Comparison of ENCODE assay signal across 15 cellular contexts in the genomic region with DNA sequence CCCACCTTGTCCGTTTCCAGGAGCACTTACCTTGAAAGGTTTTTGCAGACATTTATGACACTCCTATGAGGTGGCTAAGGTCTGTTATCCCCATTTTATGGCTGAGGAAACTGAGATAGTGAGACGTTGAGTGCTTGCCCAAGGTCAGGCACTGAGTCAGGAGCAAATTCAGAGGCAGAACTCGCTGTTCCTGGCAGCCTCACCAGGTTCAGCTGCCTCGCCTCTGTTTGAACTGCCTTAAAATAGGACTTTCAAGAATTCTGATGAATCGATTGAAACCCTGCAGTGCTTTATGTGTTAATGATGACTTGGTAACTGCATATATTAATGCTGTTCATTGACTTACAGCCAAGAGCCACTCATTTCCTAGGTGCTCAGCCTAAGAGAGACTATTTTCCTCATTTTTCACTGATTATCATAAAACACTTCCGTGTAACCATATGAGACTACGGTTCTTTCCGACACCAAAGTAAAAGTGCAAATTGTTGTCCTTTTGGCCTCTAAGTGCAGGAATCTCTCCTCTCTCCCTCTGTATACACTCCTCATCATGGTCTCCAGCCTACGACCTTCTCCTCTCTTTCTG.
DNase-seq lines count a peak whose midpoint lies in the region; ATAC-seq and TF ChIP-seq lines count a peak whose summit lies in the region.
"Had no signal": no experiment of that assay in that cellular context is flagged by ENCODE, and none has a peak within 500 bp of the region (broad histone marks: within the 10 kb centered on the region; RNA-seq: fewer than 3 reads in every experiment).

No MANE protein-coding gene starts in this region.

- H3K36me3 ChIP-seq in ascending aorta, result no peaks in the 10 kb centered on the region
- H3K36me3 ChIP-seq in thoracic aorta, result no peaks in the 10 kb centered on the region

- DNase-seq in activated naive CD8-positive, alpha-beta T cell treated with anti-CD3 and anti-CD28 coated beads for 36 hours, result no peak
- no peak for DNase-seq in ascending aorta (ENCODE audit: low spot score in 2 of 2)
- DNase-seq in left colon, result peak in 1 of 2 donors; percentile 37
- no peak for DNase-seq in thoracic aorta (ENCODE audit: low spot score)
- no peak for DNase-seq in NCI-H187 (lab: John Stamatoyannopoulos, UW)
- DNase-seq in naive thymus-derived CD8-positive, alpha-beta T cell, result no peak
- DNase-seq in omental fat pad (ENCODE audit: low spot score), result no peak
- DNase-seq: activated CD8-positive, alpha-beta memory T cell treated with anti-CD3 and anti-CD28 coated beads for 24 hours; activated naive CD8-positive, alpha-beta T cell treated with anti-CD3 and anti-CD28 coated beads, Interleukin-2, amount 10 ng/mL, durations not matched to agents 7 days and 5 days; Karpas-422; kidney; NCI-H1417 treated with DMSO at 0.1 percent for 48 hours; SIG-M5 had no signal

- H3K27me3 ChIP-seq in ascending aorta (no peaks in the 10 kb centered on the region), thoracic aorta (replicated peaks; ENCODE audit: insufficient read depth) (no peaks in the 10 kb centered on the region)

- peak overlapping the region; percentile 75 to 85 for H3K27ac ChIP-seq in ascending aorta
- H3K27ac ChIP-seq in thoracic aorta, result peak overlapping the region; percentile 70 to 79
- H3K27ac ChIP-seq: psoas muscle had no signal

- TF ChIP-seq CTCF in ascending aorta (IDR thresholded peaks at IDR 0.05) (no peak), thoracic aorta (IDR thresholded peaks at IDR 0.05) (no peak), omental fat pad (IDR thresholded peaks at IDR 0.05) (no peak)

- peak; percentile 66 for ATAC-seq in left colon
- ATAC-seq in thoracic aorta (ENCODE audit: insufficient number of reproducible peaks, low FRiP score, low read depth), result no peak
- ATAC-seq in naive thymus-derived CD8-positive, alpha-beta T cell, result no peak
- no peak for ATAC-seq in omental fat pad (ENCODE audit: low FRiP score)
- ATAC-seq: psoas muscle had no signal

- peaks cover 44% of the 10 kb centered on the region for H3K4me1 Mint-ChIP-seq in activated naive CD8-positive, alpha-beta T cell (ENCODE audit: low read depth)
- peaks cover 42% of the 10 kb centered on the region for H3K4me1 Mint-ChIP-seq in activated naive CD8-positive, alpha-beta T cell treated with anti-CD3 and anti-CD28 coated beads for 36 hours
- peaks cover 1 to 34% (median 17%) of the 10 kb centered on the region in 4 donors for H3K4me1 Mint-ChIP-seq in naive thymus-derived CD8-positive, alpha-beta T cell

- no peak overlapping the region for H3K4me3 ChIP-seq in ascending aorta
- no peak overlapping the region for H3K4me3 ChIP-seq in thoracic aorta
- H3K4me3 ChIP-seq: psoas muscle had no signal

- H3K36me3 Mint-ChIP-seq in activated naive CD8-positive, alpha-beta T cell, result no peaks in the 10 kb centered on the region
- H3K36me3 Mint-ChIP-seq in activated naive CD8-positive, alpha-beta T cell treated with anti-CD3 and anti-CD28 coated beads for 36 hours, result peaks cover 3% of the 10 kb centered on the region
- H3K36me3 Mint-ChIP-seq in naive thymus-derived CD8-positive, alpha-beta T cell, result peaks cover 0 to 2% (median 0%) of the 10 kb centered on the region in 3 donors

- H3K4me1 ChIP-seq in ascending aorta (peaks cover 0 to 16% of the 10 kb centered on the region in 2 donors), thoracic aorta (ENCODE audit: control insufficient read depth in 1 of 2, low read depth in 2 of 2) (peaks cover 19 to 38% of the 10 kb centered on the region in 2 donors)
- H3K4me1 ChIP-seq: psoas muscle had no signal

- no peaks in the 10 kb centered on the region for H3K9me3 Mint-ChIP-seq in activated naive CD8-positive, alpha-beta T cell (ENCODE audit: low read depth)
- no peaks in the 10 kb centered on the region for H3K9me3 Mint-ChIP-seq in activated naive CD8-positive, alpha-beta T cell treated with anti-CD3 and anti-CD28 coated beads for 36 hours
- H3K9me3 Mint-ChIP-seq in naive thymus-derived CD8-positive, alpha-beta T cell, result no peaks in the 10 kb centered on the region

- H3K9me3 ChIP-seq in ascending aorta (no peaks in the 10 kb centered on the region), thoracic aorta (no peaks in the 10 kb centered on the region)
- H3K9me3 ChIP-seq: psoas muscle had no signal

- peak overlapping the region; percentile 62 for H3K27ac Mint-ChIP-seq in activated naive CD8-positive, alpha-beta T cell
- no peak overlapping the region for H3K27ac Mint-ChIP-seq in activated naive CD8-positive, alpha-beta T cell treated with anti-CD3 and anti-CD28 coated beads for 36 hours
- H3K27ac Mint-ChIP-seq in naive thymus-derived CD8-positive, alpha-beta T cell, result peak overlapping the region in 2 of 10 donors; percentile 11 to 56
- H3K27ac Mint-ChIP-seq: activated naive CD8-positive, alpha-beta T cell treated with anti-CD3 and anti-CD28 coated beads, Interleukin-2, amount 10 ng/mL, durations not matched to agents 7 days and 5 days had no signal

- POLR2A ChIA-PET in naive thymus-derived CD8-positive, alpha-beta T cell (lab: Charles Lee), result no interaction called here

- no peaks in the 10 kb centered on the region for H3K27me3 Mint-ChIP-seq in activated naive CD8-positive, alpha-beta T cell
- H3K27me3 Mint-ChIP-seq in activated naive CD8-positive, alpha-beta T cell treated with anti-CD3 and anti-CD28 coated beads for 36 hours, result no peaks in the 10 kb centered on the region
- no peaks in the 10 kb centered on the region for H3K27me3 Mint-ChIP-seq in naive thymus-derived CD8-positive, alpha-beta T cell
- H3K27me3 Mint-ChIP-seq: activated naive CD8-positive, alpha-beta T cell treated with anti-CD3 and anti-CD28 coated beads, Interleukin-2, amount 10 ng/mL, durations not matched to agents 7 days and 5 days had no signal

- intact Hi-C loops in ascending aorta (cut with DNase I), result loop anchor here (2.0 to 5.0 kb wide), 2 partner anchors 73 to 78 kb away; a partner anchor contains a TSS
- intact Hi-C loops in left colon (cut with DNase I, micrococcal nuclease), result no loop called here

- H3K4me3 Mint-ChIP-seq in activated naive CD8-positive, alpha-beta T cell, result peak overlapping the region; percentile 27
- H3K4me3 Mint-ChIP-seq in activated naive CD8-positive, alpha-beta T cell treated with anti-CD3 and anti-CD28 coated beads for 36 hours, result no peak overlapping the region
- H3K4me3 Mint-ChIP-seq in naive thymus-derived CD8-positive, alpha-beta T cell, result no peak overlapping the region
- H3K4me3 Mint-ChIP-seq: activated naive CD8-positive, alpha-beta T cell treated with anti-CD3 and anti-CD28 coated beads, Interleukin-2, amount 10 ng/mL, durations not matched to agents 7 days and 5 days had no signal
